21 cellular contexts compared by ENCODE assay signal in genomic region chr20:8504030-8504429, GRCh38.
DNase-seq lines count a peak whose midpoint lies in the region; ATAC-seq and TF ChIP-seq lines count a peak whose summit lies in the region.
"Had no signal": no experiment of that assay in that cellular context is flagged by ENCODE, and none has a peak within 500 bp of the region (broad histone marks: within the 10 kb centered on the region; RNA-seq: fewer than 3 reads in every experiment).

No MANE protein-coding gene starts in this region.

- TF ChIP-seq CTCF in PC-3 (conservative IDR thresholded peaks at IDR 0.05; ENCODE audit: low read depth, low read length), result no peak

- CTCF ChIA-PET in PC-3 (lab: Charles Lee), result no interaction called here

- no peak overlapping the region for H3K4me3 ChIP-seq in PC-3 (ENCODE audit: low read length)
- H3K4me3 ChIP-seq: A549; BLaER1 treated with 17β-estradiol and CSF1 and Interleukin-3, amounts not matched to agents 10 nM and 100 nM; GM12878 had no signal

- no peak for DNase-seq in PC-3
- DNase-seq in dermis blood vessel endothelial cell, result peak; percentile 15
- DNase-seq in renal cortical epithelial cell (ENCODE audit: low read depth), result peak; percentile 20
- DNase-seq in COR-L47 (lab: John Stamatoyannopoulos, UW), result no peak
- DNase-seq in NCI-H526 (lab: John Stamatoyannopoulos, UW), result no peak
- DNase-seq: AML-193; CD4-positive, alpha-beta T cell; CD8-positive, alpha-beta T cell; DMS 273 treated with DMSO at 0.1 percent for 48 hours; DMS153; DMS53; DMS79; DND-41; EL; GDM1 had no signal

- H3K9ac ChIP-seq in PC-3 (ENCODE audit: low read length), result no peak overlapping the region
- H3K9ac ChIP-seq: BLaER1 treated with 17β-estradiol and CSF1 and Interleukin-3, amounts not matched to agents 10 nM and 100 nM had no signal

- H2AFZ ChIP-seq in PC-3 (ENCODE audit: low read length), result no peak overlapping the region

- H3K36me3 ChIP-seq in PC-3 (ENCODE audit: low read depth, low read length), result no peaks in the 10 kb centered on the region

- H3K9me2 ChIP-seq in PC-3 (replicated peaks; ENCODE audit: low read length), result no peaks in the 10 kb centered on the region

- no peaks in the 10 kb centered on the region for H3K79me2 ChIP-seq in PC-3 (ENCODE audit: low read length)

- H3K27me3 ChIP-seq in PC-3 (ENCODE audit: low read length), result peaks cover 10% of the 10 kb centered on the region; the same call in 1 of the 2 replicates
- H3K27me3 ChIP-seq: BLaER1 treated with 17β-estradiol and CSF1 and Interleukin-3, amounts not matched to agents 10 nM and 100 nM had no signal

- H3K27ac ChIP-seq in PC-3 (ENCODE audit: low read length), result no peak overlapping the region
- H3K27ac ChIP-seq: 22Rv1; A549; BLaER1 treated with 17β-estradiol and CSF1 and Interleukin-3, amounts not matched to agents 10 nM and 100 nM; C4-2B had no signal

- no TSS peak for BruUV-seq in PC-3 (replicated peaks; lab: Mats Ljungman, UMichigan)

- H3F3A ChIP-seq in PC-3 (ENCODE audit: low read length, unreplicated experiment), result no peaks in the 10 kb centered on the region

- intact Hi-C loops in PC-3 (cut with micrococcal nuclease), result no loop called here

- POLR2A ChIA-PET in PC-3 (lab: Charles Lee; ENCODE audit: unreplicated experiment), result no interaction called here

- H3K9me3 ChIP-seq in PC-3 (ENCODE audit: low read length), result no peaks in the 10 kb centered on the region; the same call in 1 of the 2 replicates
- H3K9me3 ChIP-seq: A549 had no signal

- H3K4me2 ChIP-seq in PC-3 (ENCODE audit: low read length), result no peak overlapping the region
- H3K4me2 ChIP-seq: A549; BLaER1 treated with 17β-estradiol and CSF1 and Interleukin-3, amounts not matched to agents 10 nM and 100 nM had no signal

- peak; percentile 13; the same call in 1 of the 2 replicates for ATAC-seq in PC-3
- no peak for ATAC-seq in HG03039 (IDR thresholded peaks at IDR 0.05; ENCODE audit: unreplicated experiment)
- ATAC-seq: A549; CD8-positive, alpha-beta T cell; GM12878 had no signal

- no peaks in the 10 kb centered on the region for H4K20me1 ChIP-seq in PC-3 (ENCODE audit: low read length)
- H4K20me1 ChIP-seq: BLaER1 treated with 17β-estradiol and CSF1 and Interleukin-3, amounts not matched to agents 10 nM and 100 nM had no signal

- no peaks in the 10 kb centered on the region for H3K4me1 ChIP-seq in PC-3 (ENCODE audit: insufficient read depth, low read length)
- H3K4me1 ChIP-seq: A549 had no signal

Comparison
In these comparisons a context has a peak if more than half of its experiments do, and no peak if none do; other contexts are left out.
1. DNase-seq: peak in dermis blood vessel endothelial cell (single experiment) and renal cortical epithelial cell (single experiment); none in PC-3 (single experiment), COR-L47 (single experiment) and NCI-H526 (0 of 2).